ENCODE assay signal across 8 cellular contexts in genomic region chr7:150876817-150877526, GRCh38. TPM values are rescaled to one million over a fixed set of nuclear protein-coding genes. Genes with fewer than 3 reads are reported as not detected.
DNase-seq lines count a peak whose midpoint lies in the region; ATAC-seq and TF ChIP-seq lines count a peak whose summit lies in the region.

No MANE protein-coding gene starts in this region.

- H3K27ac Mint-ChIP-seq in activated naive CD8-positive, alpha-beta T cell treated with anti-CD3 and anti-CD28 coated beads, Interleukin-2, amount 50 U/mL, for 24 hours: no peak overlapping the region

- peaks cover 16% of the 10 kb centered on the region for H3K4me1 Mint-ChIP-seq in activated naive CD8-positive, alpha-beta T cell treated with anti-CD3 and anti-CD28 coated beads, Interleukin-2, amount 50 U/mL, for 24 hours

- H3K27me3 ChIP-seq in MG63 (no peaks in the 10 kb centered on the region), left ventricle myocardium inferior (ENCODE audit: low read depth) (no peaks in the 10 kb centered on the region)

- H3K4me3 ChIP-seq in MG63: no peak overlapping the region
- no peak overlapping the region for H3K4me3 ChIP-seq in left ventricle myocardium inferior

- peaks cover 15% of the 10 kb centered on the region for H3K4me1 ChIP-seq in left ventricle myocardium inferior

- H3K9me3 ChIP-seq in MG63 (0 out of 2 replicates have a peak, but pooled peaks cover 2% of the 10 kb centered on the region), left ventricle myocardium inferior (replicated peaks) (peaks cover 29% of the 10 kb centered on the region)

- peaks cover 22% of the 10 kb centered on the region for H3K9me3 Mint-ChIP-seq in activated naive CD8-positive, alpha-beta T cell treated with anti-CD3 and anti-CD28 coated beads, Interleukin-2, amount 50 U/mL, for 24 hours

- no peak overlapping the region for H3K27ac ChIP-seq in RWPE1
- peak overlapping the region; percentile 5 for H3K27ac ChIP-seq in left ventricle myocardium inferior (replicated peaks)

- POLR2A ChIA-PET in RWPE1 (lab: Yijun Ruan, JAX; ENCODE audit: low non-redundant PET): no interaction called here

- TF ChIP-seq CTCF in RWPE1 (conservative IDR thresholded peaks at IDR 0.05; ENCODE audit: low read depth) (peak; percentile 49), left ventricle myocardium inferior (IDR thresholded peaks at IDR 0.05; ENCODE audit: borderline replicate concordance) (peak; percentile 69)

- no peak overlapping the region for H3K4me3 Mint-ChIP-seq in activated naive CD8-positive, alpha-beta T cell treated with anti-CD3 and anti-CD28 coated beads, Interleukin-2, amount 50 U/mL, for 24 hours

- peaks cover 4% of the 10 kb centered on the region for H3K36me3 Mint-ChIP-seq in activated naive CD8-positive, alpha-beta T cell treated with anti-CD3 and anti-CD28 coated beads, Interleukin-2, amount 50 U/mL, for 24 hours (ENCODE audit: low read depth)

- DNase-seq in ELF-1 (ENCODE audit: low read depth, low spot score) (peak; percentile 89), MG63 (peak; percentile 47), RWPE1 (ENCODE audit: low spot score) (peak; percentile 76), left ventricle myocardium inferior (peak; percentile 36), renal cortical epithelial cell (ENCODE audit: low read depth) (peak; percentile 89)
- peak; percentile 57 for DNase-seq in activated naive CD8-positive, alpha-beta T cell treated with anti-CD3 and anti-CD28 coated beads, Interleukin-2, amount 50 U/mL, for 24 hours

- no peaks in the 10 kb centered on the region for H3K36me3 ChIP-seq in MG63
- no peaks in the 10 kb centered on the region for H3K36me3 ChIP-seq in left ventricle myocardium inferior

- no peak for ATAC-seq in activated naive CD8-positive, alpha-beta T cell treated with anti-CD3 and anti-CD28 coated beads, Interleukin-2, amount 50 U/mL, for 24 hours
- ATAC-seq in GM21717 (IDR thresholded peaks at IDR 0.05; ENCODE audit: unreplicated experiment): no peak
- no peak for ATAC-seq in HG02610 (IDR thresholded peaks at IDR 0.05; ENCODE audit: unreplicated experiment)

- CTCF ChIA-PET in RWPE1 (lab: Yijun Ruan, JAX): interaction anchor here (0.6 to 1.7 kb wide), 6 partner anchors 11 to 396 kb away, joined by 3 to 7 read pairs (median 4); no protein-coding TSS in a partner anchor

- H3K27me3 Mint-ChIP-seq in activated naive CD8-positive, alpha-beta T cell treated with anti-CD3 and anti-CD28 coated beads, Interleukin-2, amount 50 U/mL, for 24 hours: peaks cover 8% of the 10 kb centered on the region

- intact Hi-C loops in left ventricle myocardium inferior (cut with micrococcal nuclease): loop anchor here (5.0 kb wide), 1 partner anchor 100 kb away; no protein-coding TSS in a partner anchor

RNA-seq across cellular contexts. Expression of gene AOC1, which starts 24.7 kb away (rescaled TPM):
- not detected in 2 replicates for total RNA-seq in MG63 (2014; rRNA removed; shearing (Covaris generic); ENCODE audit: low replicate concordance)
- 0.36 TPM for total RNA-seq in left ventricle myocardium inferior
- 6.1 and 6.4 TPM in 2 replicates for total RNA-seq in renal cortical epithelial cell

Comparison
In these comparisons a context has a peak if more than half of its experiments do, and no peak if none do; other contexts are left out.
1. DNase-seq: peak in every context shown above with its lines; median percentile 89 in ELF-1; 89 in renal cortical epithelial cell; 76 in RWPE1; 57 in activated naive CD8-positive, alpha-beta T cell treated with anti-CD3 and anti-CD28 coated beads, Interleukin-2, amount 50 U/mL, for 24 hours; 47 in MG63; 36 in left ventricle myocardium inferior.